In genomic region chr20:33732166-33732970, GRCh38 we compare ENCODE assay signal across 8 cellular contexts. TPM values are rescaled to one million over a fixed set of nuclear protein-coding genes. Genes with fewer than 3 reads are reported as not detected.
DNase-seq lines count a peak whose midpoint lies in the region; ATAC-seq and TF ChIP-seq lines count a peak whose summit lies in the region.

No MANE protein-coding gene starts in this region.

- H3K4me1 Mint-ChIP-seq in activated T-helper 1 cell treated with anti-CD3 and anti-CD28 coated beads, Interleukin-12 subunit alpha, Interleukin-12 subunit beta, Interleukin-2, Interleukin-4 antibody, amounts not matched to agents 30 ng/mL and 10 ng/mL and 1 ng/mL, durations not matched to agents 14 hours and 24 hours and 36 hours (ENCODE audit: low read depth), result peaks cover 27% of the 10 kb centered on the region

- peaks cover 17% of the 10 kb centered on the region for H3K9me3 Mint-ChIP-seq in activated T-helper 1 cell treated with anti-CD3 and anti-CD28 coated beads, Interleukin-12 subunit alpha, Interleukin-12 subunit beta, Interleukin-2, Interleukin-4 antibody, amounts not matched to agents 30 ng/mL and 10 ng/mL and 1 ng/mL, durations not matched to agents 14 hours and 24 hours and 36 hours

- H3K4me1 ChIP-seq in NT2/D1 (ENCODE audit: insufficient read depth, insufficient read length) (no peaks in the 10 kb centered on the region), neutrophil (ENCODE audit: control insufficient read depth in 1 of 2, insufficient read depth in 1 of 2, low read depth in 1 of 2, low read length in 1 of 2) (peaks cover 32 to 35% of the 10 kb centered on the region in 2 experiments), tibial artery (peaks cover 5 to 27% (median 14%) of the 10 kb centered on the region in 4 donors)

- DNase-seq in GM19240 (ENCODE audit: insufficient read length, low spot score) (peak; percentile 30), NT2/D1 (ENCODE audit: low read depth, low spot score) (peak; percentile 13), fibroblast of the aortic adventitia (ENCODE audit: low read depth) (peak; percentile 78), tibial artery (peak; percentile 72 to 92)
- peak; percentile 87 for DNase-seq in activated T-helper 1 cell treated with anti-CD3 and anti-CD28 coated beads, Interleukin-12 subunit alpha, Interleukin-12 subunit beta, Interleukin-2, Interleukin-4 antibody, amounts not matched to agents 30 ng/mL and 10 ng/mL and 1 ng/mL, durations not matched to agents 14 hours and 24 hours and 36 hours (ENCODE audit: low spot score)

- ATAC-seq in HG03432 (IDR thresholded peaks at IDR 0.05; ENCODE audit: unreplicated experiment), result peak; percentile 63

- H3K27ac ChIP-seq in C4-2B, result peak overlapping the region; percentile 93
- H3K27ac ChIP-seq in neutrophil, result peak overlapping the region; percentile 97
- H3K27ac ChIP-seq in tibial artery, result peak overlapping the region; percentile 91 to 92

- no peaks in the 10 kb centered on the region for H3K27me3 Mint-ChIP-seq in activated T-helper 1 cell treated with anti-CD3 and anti-CD28 coated beads, Interleukin-12 subunit alpha, Interleukin-12 subunit beta, Interleukin-2, Interleukin-4 antibody, amounts not matched to agents 30 ng/mL and 10 ng/mL and 1 ng/mL, durations not matched to agents 14 hours and 24 hours and 36 hours (ENCODE audit: insufficient read depth)

- TF ChIP-seq CTCF in C4-2B (conservative IDR thresholded peaks at IDR 0.05), result peak; percentile 76; the same call in 1 of the 2 replicates
- TF ChIP-seq CTCF in fibroblast of the aortic adventitia (IDR thresholded peaks at IDR 0.05; ENCODE audit: insufficient read depth, low read length), result no peak
- TF ChIP-seq CTCF in neutrophil (IDR thresholded peaks at IDR 0.05), result no peak
- peak in 1 of 2 experiments; percentile 7 for TF ChIP-seq CTCF in tibial artery (IDR thresholded peaks at IDR 0.05)

- H3K36me3 ChIP-seq in NT2/D1 (ENCODE audit: insufficient read depth, insufficient read length, low read length) (no peaks in the 10 kb centered on the region), neutrophil (no peaks in the 10 kb centered on the region), tibial artery (peaks cover 0 to 4% (median 0%) of the 10 kb centered on the region in 3 donors)

- intact Hi-C loops in activated T-helper 1 cell treated with anti-CD3 and anti-CD28 coated beads, Interleukin-12 subunit alpha, Interleukin-12 subunit beta, Interleukin-2, Interleukin-4 antibody, amounts not matched to agents 30 ng/mL and 10 ng/mL and 1 ng/mL, durations not matched to agents 14 hours and 24 hours and 36 hours (cut with micrococcal nuclease), result loop anchor here (1.0 to 5.0 kb wide), 6 partner anchors 46 to 397 kb away; partner anchors contain the start of genes CHMP4B, E2F1 and SNTA1
- intact Hi-C loops in tibial artery (cut with DNase I; ENCODE audit: low total_unique reads), result loop anchor here (10.0 kb wide), 1 partner anchor 48 kb away; the partner anchor contains the start of gene E2F1

- peak overlapping the region; percentile 71 for H3K27ac Mint-ChIP-seq in activated T-helper 1 cell treated with anti-CD3 and anti-CD28 coated beads, Interleukin-12 subunit alpha, Interleukin-12 subunit beta, Interleukin-2, Interleukin-4 antibody, amounts not matched to agents 30 ng/mL and 10 ng/mL and 1 ng/mL, durations not matched to agents 14 hours and 24 hours and 36 hours

- no peaks in the 10 kb centered on the region for H3K27me3 ChIP-seq in NT2/D1 (ENCODE audit: insufficient read depth, insufficient read length)
- no peaks in the 10 kb centered on the region for H3K27me3 ChIP-seq in neutrophil
- no peaks in the 10 kb centered on the region for H3K27me3 ChIP-seq in tibial artery

- peak overlapping the region; percentile 92 for H3K9ac ChIP-seq in NT2/D1 (ENCODE audit: insufficient read length, low read depth)

- H3K36me3 Mint-ChIP-seq in activated T-helper 1 cell treated with anti-CD3 and anti-CD28 coated beads, Interleukin-12 subunit alpha, Interleukin-12 subunit beta, Interleukin-2, Interleukin-4 antibody, amounts not matched to agents 30 ng/mL and 10 ng/mL and 1 ng/mL, durations not matched to agents 14 hours and 24 hours and 36 hours (ENCODE audit: low read depth), result peaks cover 19% of the 10 kb centered on the region

- H3K9me3 ChIP-seq in NT2/D1 (ENCODE audit: insufficient read depth, low read length) (peaks cover 19% of the 10 kb centered on the region), neutrophil (no peaks in the 10 kb centered on the region), tibial artery (peaks cover 3 to 18% (median 12%) of the 10 kb centered on the region in 3 donors)

- H3K4me3 ChIP-seq in NT2/D1 (ENCODE audit: insufficient read length, low read depth) (peak overlapping the region; percentile 80), fibroblast of the aortic adventitia (ENCODE audit: low read depth, low read length) (peak overlapping the region; percentile 71), neutrophil (ENCODE audit: low read depth in 1 of 2, low read length in 1 of 2) (peak overlapping the region; percentile 70 to 96), tibial artery (peak overlapping the region; percentile 60)

- peak overlapping the region; percentile 89 for H3K4me3 Mint-ChIP-seq in activated T-helper 1 cell treated with anti-CD3 and anti-CD28 coated beads, Interleukin-12 subunit alpha, Interleukin-12 subunit beta, Interleukin-2, Interleukin-4 antibody, amounts not matched to agents 30 ng/mL and 10 ng/mL and 1 ng/mL, durations not matched to agents 14 hours and 24 hours and 36 hours

RNA-seq across cellular contexts. Expression of gene ZNF341, which starts 0.6 kb away (rescaled TPM):
- total RNA-seq in activated T-helper 1 cell treated with anti-CD3 and anti-CD28 coated beads, Interleukin-12 subunit alpha, Interleukin-12 subunit beta, Interleukin-2, Interleukin-4 antibody, amounts not matched to agents 30 ng/mL and 10 ng/mL and 1 ng/mL, durations not matched to agents 14 hours and 24 hours and 36 hours, result 6.7 and 6.8 TPM in 2 replicates
- total RNA-seq in fibroblast of the aortic adventitia (ENCODE audit: low replicate concordance), result 0.90 and 1.5 TPM in 2 replicates

RNA-seq across cellular contexts. Expression of gene PXMP4, which starts 12.3 kb away (rescaled TPM):
- 7.3 and 7.9 TPM in 2 replicates for total RNA-seq in activated T-helper 1 cell treated with anti-CD3 and anti-CD28 coated beads, Interleukin-12 subunit alpha, Interleukin-12 subunit beta, Interleukin-2, Interleukin-4 antibody, amounts not matched to agents 30 ng/mL and 10 ng/mL and 1 ng/mL, durations not matched to agents 14 hours and 24 hours and 36 hours
- total RNA-seq in fibroblast of the aortic adventitia (ENCODE audit: low replicate concordance), result 2.7 and 7.6 TPM in 2 replicates

RNA-seq across cellular contexts. Expression of gene E2F1, which starts 46.2 kb away (rescaled TPM):
- total RNA-seq in activated T-helper 1 cell treated with anti-CD3 and anti-CD28 coated beads, Interleukin-12 subunit alpha, Interleukin-12 subunit beta, Interleukin-2, Interleukin-4 antibody, amounts not matched to agents 30 ng/mL and 10 ng/mL and 1 ng/mL, durations not matched to agents 14 hours and 24 hours and 36 hours, result 77.5 and 80.6 TPM in 2 replicates
- total RNA-seq in fibroblast of the aortic adventitia (ENCODE audit: low replicate concordance), result 0.74 and 23.7 TPM in 2 replicates

RNA-seq across cellular contexts. Expression of gene NECAB3, which starts 58.1 kb away (rescaled TPM):
- 30.7 and 31.2 TPM in 2 replicates for total RNA-seq in activated T-helper 1 cell treated with anti-CD3 and anti-CD28 coated beads, Interleukin-12 subunit alpha, Interleukin-12 subunit beta, Interleukin-2, Interleukin-4 antibody, amounts not matched to agents 30 ng/mL and 10 ng/mL and 1 ng/mL, durations not matched to agents 14 hours and 24 hours and 36 hours
- total RNA-seq in fibroblast of the aortic adventitia (ENCODE audit: low replicate concordance), result 17.6 and 23.6 TPM in 2 replicates

Comparison
In these comparisons a context has a peak if more than half of its experiments do, and no peak if none do; other contexts are left out.
1. Peak in every context shown above with its lines: DNase-seq, ATAC-seq, H3K4me3 ChIP-seq and H3K27ac ChIP-seq.
2. DNase-seq: peak in every context shown above with its lines; median percentile 87 in activated T-helper 1 cell treated with anti-CD3 and anti-CD28 coated beads, Interleukin-12 subunit alpha, Interleukin-12 subunit beta, Interleukin-2, Interleukin-4 antibody, amounts not matched to agents 30 ng/mL and 10 ng/mL and 1 ng/mL, durations not matched to agents 14 hours and 24 hours and 36 hours; 82 in tibial artery; 78 in fibroblast of the aortic adventitia; 30 in GM19240; 13 in NT2/D1.